8 cellular contexts compared by ENCODE assay signal in the genomic region with DNA sequence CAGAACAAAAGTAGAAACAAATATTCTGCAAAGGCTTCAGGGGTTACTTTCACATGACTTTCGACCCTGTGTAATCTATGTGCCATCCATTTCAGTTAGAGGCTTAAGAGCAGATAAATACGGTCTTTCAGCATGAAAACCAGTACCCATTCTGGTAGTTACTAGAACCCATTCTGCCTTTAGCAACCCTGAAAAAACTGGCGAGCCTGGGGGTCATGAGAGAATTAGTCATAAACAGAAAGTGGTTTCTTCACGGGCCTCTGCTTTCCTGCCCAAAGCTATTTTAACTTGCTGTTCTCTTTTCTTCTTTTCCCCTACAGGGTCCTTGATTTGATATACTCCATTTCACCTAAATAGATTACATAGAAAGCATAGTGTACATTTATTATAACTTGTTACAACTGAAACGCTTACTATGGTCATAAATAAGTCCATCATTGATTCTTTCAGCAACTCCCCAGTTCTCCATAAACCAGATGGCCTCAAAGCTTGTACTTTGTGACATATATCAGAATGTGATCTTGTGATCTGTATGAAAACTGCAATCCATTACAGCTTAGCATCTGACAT. TPM values are rescaled to one million over a fixed set of nuclear protein-coding genes. Genes with fewer than 3 reads are reported as not detected.
DNase-seq lines count a peak whose midpoint lies in the region; ATAC-seq and TF ChIP-seq lines count a peak whose summit lies in the region.

No MANE protein-coding gene starts in this region.

- CTCF ChIA-PET in Caco-2 (lab: Charles Lee): no interaction called here

- H3K27ac ChIP-seq in neuronal stem cell (replicated peaks; ENCODE audit: low read length) (no peak overlapping the region), stomach (no peak overlapping the region), SJCRH30 (no peak overlapping the region)

- H2BK5ac ChIP-seq in neuronal stem cell (ENCODE audit: low read length): no peak overlapping the region

- H3K4me1 Mint-ChIP-seq in Caco-2 (ENCODE audit: low read depth, unreplicated experiment): peaks cover 12% of the 10 kb centered on the region

- intact Hi-C loops in Caco-2 (cut with micrococcal nuclease; ENCODE audit: unreplicated experiment): no loop called here
- intact Hi-C loops in stomach (cut with DNase I; ENCODE audit: low total_unique reads): no loop called here

- no peak overlapping the region for H2AFZ ChIP-seq in neuronal stem cell (ENCODE audit: low read length)

- no peak overlapping the region for H3K4me3 Mint-ChIP-seq in Caco-2 (ENCODE audit: unreplicated experiment)

- H3K4ac ChIP-seq in neuronal stem cell (ENCODE audit: low read length): no peak overlapping the region

- DNase-seq in Caki2 (ENCODE audit: low read depth): peak; percentile 21
- peak; percentile 9 for DNase-seq in astrocyte of the cerebellum (ENCODE audit: low read depth)
- DNase-seq in Caco-2: no peak
- no peak for DNase-seq in neuronal stem cell (ENCODE audit: low spot score)
- no peak for DNase-seq in stomach
- no peak for DNase-seq in SJCRH30

- H2BK12ac ChIP-seq in neuronal stem cell (ENCODE audit: low read length): no peak overlapping the region

- H3K36me3 ChIP-seq in Caco-2 (ENCODE audit: control insufficient read depth, insufficient read depth, low read length) (peaks cover 7% of the 10 kb centered on the region), neuronal stem cell (replicated peaks in 1 of 2; ENCODE audit: control insufficient read depth in 2 of 2, insufficient read depth in 2 of 2, low read length in 2 of 2) (peaks cover 15 to 89% of the 10 kb centered on the region in 2 donors), stomach (peaks cover 41 to 85% (median 84%) of the 10 kb centered on the region in 4 donors), SJCRH30 (peaks cover 30% of the 10 kb centered on the region)

- H3K9me3 ChIP-seq in Caco-2: no peaks in the 10 kb centered on the region
- H3K9me3 ChIP-seq in neuronal stem cell (replicated peaks in 1 of 2; ENCODE audit: control insufficient read depth in 2 of 2, insufficient read depth in 1 of 2, low read depth in 1 of 2, low read length in 2 of 2): no peaks in the 10 kb centered on the region
- no peaks in the 10 kb centered on the region for H3K9me3 ChIP-seq in stomach
- H3K9me3 ChIP-seq in SJCRH30 (replicated peaks): no peaks in the 10 kb centered on the region

- no peak overlapping the region for H3K4me2 ChIP-seq in neuronal stem cell (ENCODE audit: insufficient read depth, low read length, poor library complexity, severe bottlenecking)

- no peaks in the 10 kb centered on the region for H3K79me1 ChIP-seq in neuronal stem cell (ENCODE audit: low read depth, low read length)

- H2AK5ac ChIP-seq in neuronal stem cell (ENCODE audit: low read depth, low read length): no peak overlapping the region

- POLR2A ChIA-PET in Caco-2 (lab: Charles Lee): no interaction called here

- no peaks in the 10 kb centered on the region for H3K9me3 Mint-ChIP-seq in Caco-2 (ENCODE audit: unreplicated experiment)

- no peak overlapping the region for H3K9ac ChIP-seq in neuronal stem cell (ENCODE audit: low read depth, low read length, poor library complexity)

- H3K27me3 Mint-ChIP-seq in Caco-2 (ENCODE audit: insufficient read depth, unreplicated experiment): no peaks in the 10 kb centered on the region

- no TSS peak for BruUV-seq in Caco-2 (replicated peaks; lab: Mats Ljungman, UMichigan)

- TF ChIP-seq POLR2A in stomach (IDR thresholded peaks at IDR 0.05): no peak

- no peak overlapping the region for H3K18ac ChIP-seq in neuronal stem cell (ENCODE audit: low read length)

- no CpG with 5 or more reads among the region's 5 CpGs for WGBS in neuronal stem cell (ENCODE audit: extremely low coverage in 2 of 2, insufficient read length in 2 of 2, insufficient replicate concordance in 1 of 2), 2 donors
- WGBS in stomach, 5 donors: 56 to 67% (median 64%) methylated on average over 5 of the region's 5 CpGs

- no peak overlapping the region for H4K91ac ChIP-seq in neuronal stem cell (ENCODE audit: low read depth, low read length, poor library complexity)

- no peak for TF ChIP-seq EP300 in stomach (IDR thresholded peaks at IDR 0.05)

- in situ Hi-C loops in Caki2 (cut with HindIII; ENCODE audit: low pct_unique_long_range_greater_than_20kb, low sequenced_read_pairs) (no loop called here), astrocyte of the cerebellum (cut with HindIII; ENCODE audit: low sequenced_read_pairs) (no loop called here)

- ATAC-seq in GM19463 (IDR thresholded peaks at IDR 0.05; ENCODE audit: unreplicated experiment) (peak; percentile 66), HG03432 (IDR thresholded peaks at IDR 0.05; ENCODE audit: unreplicated experiment) (peak; percentile 72)

- H3K23ac ChIP-seq in neuronal stem cell (ENCODE audit: low read depth, low read length, poor library complexity): no peak overlapping the region

- no peak overlapping the region for H4K8ac ChIP-seq in neuronal stem cell (ENCODE audit: low read depth, low read length)

- H2BK15ac ChIP-seq in neuronal stem cell (ENCODE audit: low read length): no peak overlapping the region

- no peak overlapping the region for H2BK120ac ChIP-seq in neuronal stem cell (ENCODE audit: low read depth, low read length)

- H3K4me1 ChIP-seq in Caco-2 (0 out of 2 replicates have a peak, but pooled peaks cover 4% of the 10 kb centered on the region), neuronal stem cell (ENCODE audit: control insufficient read depth in 2 of 2, insufficient read depth in 1 of 2, low read depth in 1 of 2, low read length in 2 of 2) (no peaks in the 10 kb centered on the region), stomach (peaks cover 0 to 8% (median 0%) of the 10 kb centered on the region in 4 donors), SJCRH30 (peaks cover 3% of the 10 kb centered on the region; the same call in 1 of the 2 replicates)

- H3K36me3 Mint-ChIP-seq in Caco-2 (ENCODE audit: insufficient read depth, unreplicated experiment): peaks cover 80% of the 10 kb centered on the region

- H3K27ac Mint-ChIP-seq in Caco-2 (ENCODE audit: unreplicated experiment): no peak overlapping the region

- TF ChIP-seq CTCF in astrocyte of the cerebellum (IDR thresholded peaks at IDR 0.05; ENCODE audit: low read depth, low read length, missing control alignments) (no peak), Caco-2 (IDR thresholded peaks at IDR 0.05; ENCODE audit: insufficient read depth in 1 of 2, low read depth in 1 of 2, low read length in 1 of 2, severe bottlenecking in 1 of 2, unreplicated experiment in 1 of 2) (no peak), stomach (IDR thresholded peaks at IDR 0.05) (no peak)

- H3K4me3 ChIP-seq in astrocyte of the cerebellum (ENCODE audit: low read depth, low read length) (no peak overlapping the region), Caco-2 (ENCODE audit: low read depth, low read length) (no peak overlapping the region), neuronal stem cell (ENCODE audit: low read length in 2 of 2) (no peak overlapping the region), stomach (no peak overlapping the region), SJCRH30 (no peak overlapping the region)

- H3K27me3 ChIP-seq in Caco-2 (replicated peaks; ENCODE audit: control insufficient read depth, insufficient read depth, low read length): no peaks in the 10 kb centered on the region
- H3K27me3 ChIP-seq in neuronal stem cell (ENCODE audit: control insufficient read depth in 3 of 3, insufficient read depth in 3 of 3, low read depth in 1 of 3, low read length in 3 of 3): no peaks in the 10 kb centered on the region
- H3K27me3 ChIP-seq in stomach: no peaks in the 10 kb centered on the region
- H3K27me3 ChIP-seq in SJCRH30: no peaks in the 10 kb centered on the region

- H3K14ac ChIP-seq in neuronal stem cell (ENCODE audit: low read length): no peak overlapping the region

RNA-seq across cellular contexts. Expression of a gene that starts 48.3 kb away (rescaled TPM):
- 36.9 and 39.4 TPM in 2 replicates for total RNA-seq in Caki2 (2014; rRNA removed; shearing (Covaris generic); ENCODE audit: low replicate concordance)
- 110 and 123 TPM in 2 replicates for total RNA-seq in Caco-2 (2022)
- polyA plus RNA-seq in neuronal stem cell (2013, experiment 1 of 2): 48.2 TPM
- polyA plus RNA-seq in neuronal stem cell (2013, experiment 2 of 2): 49.2 TPM
- total RNA-seq in stomach: 100 to 1,000 TPM in 1 of 5 donors, 10 to 100 TPM in 4; 29.0 to 134 (median 94.5) TPM
- polyA plus RNA-seq in stomach: 10 to 100 TPM in 2 of 3 donors, 1 to 10 TPM in 1; 8.2 to 17.9 (median 13.5) TPM
- total RNA-seq in SJCRH30 (2014; rRNA removed; shearing (Covaris generic)): 76.8 and 82.0 TPM in 2 replicates

RNA-seq across cellular contexts. Expression of a gene that starts 59.5 kb away (rescaled TPM):
- total RNA-seq in Caki2 (2014; rRNA removed; shearing (Covaris generic); ENCODE audit: low replicate concordance): 43.9 and 52.9 TPM in 2 replicates
- total RNA-seq in Caco-2 (2022) (180 TPM in 2 replicates), stomach (10 to 100 TPM in 2 of 5 donors, 1 to 10 TPM in 1, not detected in 2; 4.8 to 18.2 (median 11.6) TPM)
- 3.1 TPM for polyA plus RNA-seq in neuronal stem cell (2013, experiment 1 of 2)
- 3.1 TPM for polyA plus RNA-seq in neuronal stem cell (2013, experiment 2 of 2)
- 1 to 10 TPM; 1.5 to 6.3 (median 6.0) TPM for polyA plus RNA-seq in stomach
- not detected in 2 replicates for total RNA-seq in SJCRH30 (2014; rRNA removed; shearing (Covaris generic))

Comparison
In these comparisons a context has a peak if more than half of its experiments do, and no peak if none do; other contexts are left out.
1. DNase-seq: peak in Caki2 (single experiment) and astrocyte of the cerebellum (single experiment); none in Caco-2 (0 of 2), neuronal stem cell (single experiment), stomach (single experiment) and SJCRH30 (0 of 2).